10 cellular contexts compared by ENCODE assay signal in the genomic region with DNA sequence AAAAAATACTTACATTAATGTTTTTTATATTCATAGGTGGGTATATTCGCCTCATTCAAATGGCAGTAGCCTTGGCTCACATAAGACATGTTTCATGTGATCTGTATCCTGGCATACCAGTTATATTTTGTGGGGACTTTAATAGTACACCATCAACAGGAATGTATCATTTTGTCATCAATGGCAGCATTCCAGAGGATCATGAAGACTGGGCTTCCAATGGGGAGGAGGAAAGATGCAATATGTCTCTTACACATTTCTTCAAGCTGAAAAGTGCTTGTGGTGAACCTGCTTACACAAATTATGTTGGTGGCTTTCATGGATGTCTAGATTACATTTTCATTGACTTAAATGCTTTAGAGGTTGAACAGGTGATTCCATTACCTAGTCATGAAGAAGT. TPM values are rescaled to one million over a fixed set of nuclear protein-coding genes. Genes with fewer than 3 reads are reported as not detected.
DNase-seq lines count a peak whose midpoint lies in the region; ATAC-seq and TF ChIP-seq lines count a peak whose summit lies in the region.
"Had no signal": no experiment of that assay in that cellular context is flagged by ENCODE, and none has a peak within 500 bp of the region (broad histone marks: within the 10 kb centered on the region; RNA-seq: fewer than 3 reads in every experiment).

No MANE protein-coding gene starts in this region.

- no peak for DNase-seq in activated T-cell treated with anti-CD3 and anti-CD28 coated beads, Interleukin-2, amount 50 U/mL, for 24 hours
- no peak for DNase-seq in activated T-cell treated with anti-CD3 and anti-CD28 coated beads, Interleukin-2, amount 50 U/mL, for 48 hours
- DNase-seq in OCI-LY7 (ENCODE audit: low spot score) = no peak
- DNase-seq in dedifferentiated amniotic fluid mesenchymal stem cell (ENCODE audit: extremely low spot score) = peak; percentile 25
- peak; percentile 19 for DNase-seq in skeletal muscle cell (ENCODE audit: low read depth)
- DNase-seq in germinal center (ENCODE audit: low spot score) = no peak
- no peak for DNase-seq in DMS53 treated with DMSO at 0.1 percent for 48 hours (lab: John Stamatoyannopoulos, UW; ENCODE audit: unreplicated experiment)
- DNase-seq: T-helper 17 cell had no signal

- CTCF ChIA-PET in OCI-LY7 (lab: Charles Lee; ENCODE audit: unreplicated experiment) = no interaction called here

- intact Hi-C loops in OCI-LY7 (cut with micrococcal nuclease; ENCODE audit: unreplicated experiment) = loop anchor here (5.0 to 10.0 kb wide), 3 partner anchors 113 to 385 kb away; partner anchors contain the start of gene SLMAP

- H3K27ac Mint-ChIP-seq in activated T-cell treated with anti-CD3 and anti-CD28 coated beads, Interleukin-2, amount 50 U/mL, for 24 hours = peak overlapping the region; percentile 76

- H3K4me2 ChIP-seq in OCI-LY7 (ENCODE audit: low read length) = peak overlapping the region; percentile 87

- peaks cover 26% of the 10 kb centered on the region for H4K20me1 ChIP-seq in OCI-LY7 (ENCODE audit: insufficient read depth, low read length)

- peaks cover 60% of the 10 kb centered on the region for H3K4me1 Mint-ChIP-seq in activated T-cell treated with anti-CD3 and anti-CD28 coated beads, Interleukin-2, amount 50 U/mL, for 24 hours (ENCODE audit: low read depth)

- H2AFZ ChIP-seq in OCI-LY7 (ENCODE audit: low read length) = no peak overlapping the region

- POLR2A ChIA-PET in OCI-LY7 (lab: Charles Lee) = no interaction called here

- BruUV-seq in OCI-LY7 (replicated peaks; lab: Mats Ljungman, UMichigan) = no TSS peak

- no peak overlapping the region for H3K27ac ChIP-seq in OCI-LY7 (ENCODE audit: low read depth, low read length, poor library complexity, severe bottlenecking)
- H3K27ac ChIP-seq: coronary artery had no signal

- no peaks in the 10 kb centered on the region for H3K9me3 Mint-ChIP-seq in activated T-cell treated with anti-CD3 and anti-CD28 coated beads, Interleukin-2, amount 50 U/mL, for 24 hours

- TF ChIP-seq CTCF in OCI-LY7 (conservative IDR thresholded peaks at IDR 0.05; ENCODE audit: low read length) = no peak

- H3K9me3 ChIP-seq in OCI-LY7 (ENCODE audit: low read length) = no peaks in the 10 kb centered on the region

- peaks cover 67% of the 10 kb centered on the region for H3K36me3 ChIP-seq in OCI-LY7 (ENCODE audit: insufficient read depth, low read length)

- no peak for ATAC-seq in GM18502 (IDR thresholded peaks at IDR 0.05; ENCODE audit: poor library complexity, unreplicated experiment)
- ATAC-seq: T-helper 17 cell had no signal

- no peaks in the 10 kb centered on the region for H3K9me2 ChIP-seq in OCI-LY7 (ENCODE audit: insufficient read depth, low read length)

- peaks cover 80% of the 10 kb centered on the region for H3K36me3 Mint-ChIP-seq in activated T-cell treated with anti-CD3 and anti-CD28 coated beads, Interleukin-2, amount 50 U/mL, for 24 hours (ENCODE audit: low read depth)

- H3K79me2 ChIP-seq in OCI-LY7 (ENCODE audit: insufficient read depth, low read depth, low read length) = peaks cover 88% of the 10 kb centered on the region

- H3K4me3 ChIP-seq in OCI-LY7 (ENCODE audit: low read depth, low read length, poor library complexity, severe bottlenecking) (peak overlapping the region; percentile 78), skeletal muscle cell (ENCODE audit: low read depth, low read length) (no peak overlapping the region)

- H3K4me3 Mint-ChIP-seq in activated T-cell treated with anti-CD3 and anti-CD28 coated beads, Interleukin-2, amount 50 U/mL, for 24 hours = peak overlapping the region; percentile 97

- H3K27me3 Mint-ChIP-seq in activated T-cell treated with anti-CD3 and anti-CD28 coated beads, Interleukin-2, amount 50 U/mL, for 24 hours = no peaks in the 10 kb centered on the region
- H3K27me3 Mint-ChIP-seq: T-helper 17 cell had no signal

- H3K4me1 ChIP-seq in OCI-LY7 (ENCODE audit: insufficient read depth, low read length, poor library complexity, severe bottlenecking) = peaks cover 40% of the 10 kb centered on the region

RNA-seq across cellular contexts. Expression of gene PDE12, which starts 3.5 kb away (rescaled TPM):
- total RNA-seq in OCI-LY7 (2014; rRNA removed; shearing (Covaris generic)) = 15.2 and 19.3 TPM in 2 replicates
- 25.6 and 29.7 TPM in 2 replicates for total RNA-seq in OCI-LY7 (2022)

RNA-seq across cellular contexts. Expression of gene DNAH12, which starts 15.4 kb away (rescaled TPM):
- not detected in 2 replicates for total RNA-seq in OCI-LY7 (2014; rRNA removed; shearing (Covaris generic))
- total RNA-seq in OCI-LY7 (2022) = 0.21 TPM in 1 of 2 replicates, not detected in the other

RNA-seq across cellular contexts. Expression of gene ARF4, which starts 37.6 kb away (rescaled TPM):
- 26.6 and 34.9 TPM in 2 replicates for total RNA-seq in OCI-LY7 (2014; rRNA removed; shearing (Covaris generic))
- 51.9 and 58.0 TPM in 2 replicates for total RNA-seq in OCI-LY7 (2022)

Comparison
In these comparisons a context has a peak if more than half of its experiments do, and no peak if none do; other contexts are left out.
1. DNase-seq: peak in dedifferentiated amniotic fluid mesenchymal stem cell (single experiment) and skeletal muscle cell (single experiment); none in activated T-cell treated with anti-CD3 and anti-CD28 coated beads, Interleukin-2, amount 50 U/mL, for 24 hours (single experiment), activated T-cell treated with anti-CD3 and anti-CD28 coated beads, Interleukin-2, amount 50 U/mL, for 48 hours (0 of 2), OCI-LY7 (single experiment), germinal center (single experiment) and DMS53 treated with DMSO at 0.1 percent for 48 hours (single experiment).